ENCODE assay signal across 15 cellular contexts in genomic region chr17:50684612-50685333, GRCh38. TPM values are rescaled to one million over a fixed set of nuclear protein-coding genes. Genes with fewer than 3 reads are reported as not detected.
DNase-seq lines count a peak whose midpoint lies in the region; TF ChIP-seq lines count a peak whose summit lies in the region.
"Had no signal": no experiment of that assay in that cellular context is flagged by ENCODE, and none has a peak within 500 bp of the region (broad histone marks: within the 10 kb centered on the region; RNA-seq: fewer than 3 reads in every experiment).

No MANE protein-coding gene starts in this region.

- H3K79me1 ChIP-seq in mesenchymal stem cell (replicated peaks; ENCODE audit: low read length, poor library complexity, severe bottlenecking) = no peaks in the 10 kb centered on the region

- H3K4me3 ChIP-seq in mesenchymal stem cell (ENCODE audit: insufficient read depth in 1 of 2, low read depth in 1 of 2, low read length in 2 of 2) (no peak overlapping the region), right atrium auricular region (no peak overlapping the region)
- H3K4me3 ChIP-seq: left ventricle myocardium inferior had no signal

- no peaks in the 10 kb centered on the region for H3K27me3 ChIP-seq in mesenchymal stem cell (ENCODE audit: control insufficient read depth in 1 of 2, insufficient read depth in 1 of 2, low read length in 2 of 2)
- H3K27me3 ChIP-seq in right atrium auricular region = no peaks in the 10 kb centered on the region

- H3K4me2 ChIP-seq in mesenchymal stem cell (ENCODE audit: low read length, poor library complexity, severe bottlenecking) = no peak overlapping the region

- no peak overlapping the region for H3K14ac ChIP-seq in mesenchymal stem cell (ENCODE audit: low read length in 2 of 2)

- H2BK12ac ChIP-seq in mesenchymal stem cell (ENCODE audit: low read length in 2 of 2) = peak overlapping the region in 1 of 2 experiments; percentile 24

- no peak overlapping the region for H4K91ac ChIP-seq in mesenchymal stem cell (ENCODE audit: low read length)

- H3K4me1 ChIP-seq in mesenchymal stem cell (ENCODE audit: control insufficient read depth, insufficient read depth, low read depth, low read length) (peaks cover 49% of the 10 kb centered on the region), right atrium auricular region (peaks cover 0 to 22% of the 10 kb centered on the region in 2 donors)

- H2AFZ ChIP-seq in mesenchymal stem cell (ENCODE audit: low read depth, low read length) = no peak overlapping the region

- no peaks in the 10 kb centered on the region for H3K36me3 ChIP-seq in mesenchymal stem cell (ENCODE audit: control insufficient read depth in 1 of 2, insufficient read depth in 2 of 2, low read depth in 1 of 2, low read length in 2 of 2)
- no peaks in the 10 kb centered on the region for H3K36me3 ChIP-seq in right atrium auricular region
- H3K36me3 ChIP-seq: left ventricle myocardium inferior had no signal

- H4K8ac ChIP-seq in mesenchymal stem cell (ENCODE audit: low read length) = no peak overlapping the region

- H3K27ac ChIP-seq in mesenchymal stem cell (ENCODE audit: low read length, poor library complexity, severe bottlenecking) (no peak overlapping the region), right atrium auricular region (no peak overlapping the region)
- H3K27ac ChIP-seq: left ventricle myocardium inferior had no signal

- TF ChIP-seq CTCF in right atrium auricular region (IDR thresholded peaks at IDR 0.05) = no peak

- 79% methylated on average over 14 of the region's 15 CpGs for WGBS in mesenchymal stem cell

- H2BK15ac ChIP-seq in mesenchymal stem cell (ENCODE audit: low read depth, poor library complexity, severe bottlenecking) = peak overlapping the region; percentile 38

- no peak overlapping the region for H2BK5ac ChIP-seq in mesenchymal stem cell (ENCODE audit: low read depth, low read length, poor library complexity, severe bottlenecking)

- H3K23ac ChIP-seq in mesenchymal stem cell (ENCODE audit: low read length in 2 of 2) = no peak overlapping the region

- H3K18ac ChIP-seq in mesenchymal stem cell (ENCODE audit: low read depth in 1 of 2, low read length in 2 of 2) = peak overlapping the region in 1 of 2 experiments; percentile 42

- no peak overlapping the region for H3K9ac ChIP-seq in mesenchymal stem cell (ENCODE audit: low read length)

- H3K4ac ChIP-seq in mesenchymal stem cell (ENCODE audit: low read depth in 1 of 2, low read length in 2 of 2) = no peak overlapping the region

- DNase-seq in COLO668 (lab: John Stamatoyannopoulos, UW; ENCODE audit: unreplicated experiment) = peak; percentile 79
- peak; percentile 93 for DNase-seq in HuH-7.5 (ENCODE audit: low spot score)
- DNase-seq in SW480 (ENCODE audit: low spot score) = peak; percentile 75
- DNase-seq in mesenchymal stem cell = no peak
- DNase-seq in NOMO-1 treated with dmso at 0.1 percent for 144 hours (lab: John Stamatoyannopoulos, UW; ENCODE audit: unreplicated experiment) = no peak
- DNase-seq in stimulated activated naive CD4-positive, alpha-beta T cell (lab: John Stamatoyannopoulos, UW) = no peak
- no peak for DNase-seq in putamen (ENCODE audit: low spot score)
- DNase-seq in right atrium auricular region (ENCODE audit: low spot score) = no peak
- DNase-seq: activated T-cell treated with anti-CD3 and anti-CD28 coated beads, Interleukin-2, amount 50 U/mL, for 48 hours; AML-193; foreskin melanocyte; Kasumi-1; left ventricle myocardium inferior; NCI-H345 had no signal

- H2BK120ac ChIP-seq in mesenchymal stem cell (ENCODE audit: low read depth, low read length) = no peak overlapping the region

- H3K9me3 ChIP-seq in mesenchymal stem cell (ENCODE audit: control insufficient read depth, low read length) = no peaks in the 10 kb centered on the region
- no peaks in the 10 kb centered on the region for H3K9me3 ChIP-seq in right atrium auricular region
- H3K9me3 ChIP-seq: left ventricle myocardium inferior had no signal

- H2AK5ac ChIP-seq in mesenchymal stem cell (ENCODE audit: low read length, severe bottlenecking) = peak overlapping the region; percentile 87

RNA-seq across cellular contexts. Expression of gene ANKRD40, which starts 22.9 kb away (rescaled TPM):
- 25.9 TPM for polyA plus RNA-seq in mesenchymal stem cell (2013, experiment 1 of 2)
- 26.3 TPM for polyA plus RNA-seq in mesenchymal stem cell (2013, experiment 2 of 2)
- total RNA-seq in right atrium auricular region = 10 to 100 TPM; 30.5 to 33.8 TPM

RNA-seq across cellular contexts. Expression of gene LUC7L3, which starts 34.6 kb away (rescaled TPM):
- 99.9 TPM for polyA plus RNA-seq in mesenchymal stem cell (2013, experiment 1 of 2)
- polyA plus RNA-seq in mesenchymal stem cell (2013, experiment 2 of 2) = 97.1 TPM
- 10 to 100 TPM; 19.6 to 31.3 TPM for total RNA-seq in right atrium auricular region

RNA-seq across cellular contexts. Expression of gene ABCC3, which starts 50.1 kb away (rescaled TPM):
- 2.5 TPM for polyA plus RNA-seq in mesenchymal stem cell (2013, experiment 1 of 2)
- polyA plus RNA-seq in mesenchymal stem cell (2013, experiment 2 of 2) = 2.5 TPM
- total RNA-seq in right atrium auricular region = 1 to 10 TPM; 1.4 to 4.5 TPM
- total RNA-seq: SK-MEL-5 had no signal

Comparison
In these comparisons a context has a peak if more than half of its experiments do, and no peak if none do; other contexts are left out.
1. DNase-seq: peak in COLO668 (single experiment), HuH-7.5 (single experiment) and SW480 (single experiment); none in mesenchymal stem cell (single experiment), NOMO-1 treated with dmso at 0.1 percent for 144 hours (single experiment), stimulated activated naive CD4-positive, alpha-beta T cell (0 of 6), putamen (single experiment) and right atrium auricular region (single experiment).